In the genomic region with DNA sequence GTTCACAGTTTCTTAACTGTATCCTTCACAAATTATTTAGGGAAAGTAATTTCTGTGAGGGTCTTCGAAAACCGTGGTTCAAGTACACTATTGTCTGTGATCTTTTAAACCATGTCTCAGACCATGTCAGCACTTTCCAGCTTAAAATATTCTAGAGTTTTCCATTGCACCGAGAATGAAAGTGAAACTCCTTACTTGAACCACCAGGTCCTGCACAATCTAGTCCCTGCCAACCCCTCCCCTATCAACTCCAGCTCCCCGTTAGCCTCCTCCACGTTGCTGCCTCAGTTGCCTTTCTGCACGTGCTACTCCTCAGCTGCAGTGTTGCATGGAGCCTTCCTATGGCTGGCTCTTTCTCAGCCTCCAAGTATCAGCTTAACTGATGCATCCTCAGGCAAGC, we compare ENCODE assay signal across 21 cellular contexts. TPM values are rescaled to one million over a fixed set of nuclear protein-coding genes. Genes with fewer than 3 reads are reported as not detected.
DNase-seq lines count a peak whose midpoint lies in the region; ATAC-seq and TF ChIP-seq lines count a peak whose summit lies in the region.
"Had no signal": no experiment of that assay in that cellular context is flagged by ENCODE, and none has a peak within 500 bp of the region (broad histone marks: within the 10 kb centered on the region; RNA-seq: fewer than 3 reads in every experiment).

No MANE protein-coding gene starts in this region.

- H3K4me3 ChIP-seq in left ventricle myocardium inferior = peak overlapping the region; percentile 53
- H3K4me3 ChIP-seq in right atrium auricular region = peak overlapping the region in 1 of 2 donors; percentile 29
- H3K4me3 ChIP-seq in adipocyte (ENCODE audit: low read length) = peak overlapping the region; percentile 58
- H3K4me3 ChIP-seq in mucosa of rectum (ENCODE audit: low read length in 2 of 2) = peak overlapping the region; percentile 1 to 30
- H3K4me3 ChIP-seq in upper lobe of right lung = peak overlapping the region; percentile 22
- H3K4me3 ChIP-seq: adrenal gland; BLaER1 treated with 17β-estradiol and CSF1 and Interleukin-3, amounts not matched to agents 10 nM and 100 nM had no signal

- H3K4me1 ChIP-seq in left ventricle myocardium inferior = peaks cover 34% of the 10 kb centered on the region
- peaks cover 0 to 19% of the 10 kb centered on the region in 2 donors for H3K4me1 ChIP-seq in right atrium auricular region
- H3K4me1 ChIP-seq in adipocyte (ENCODE audit: control insufficient read depth, insufficient read depth, low read length) = peaks cover 10% of the 10 kb centered on the region
- H3K4me1 ChIP-seq in mucosa of rectum (ENCODE audit: control insufficient read depth in 2 of 2, insufficient read depth in 2 of 2, low read length in 2 of 2) = no peaks in the 10 kb centered on the region
- peaks cover 3% of the 10 kb centered on the region for H3K4me1 ChIP-seq in upper lobe of right lung
- H3K4me1 ChIP-seq: BLaER1 treated with 17β-estradiol and CSF1 and Interleukin-3, amounts not matched to agents 10 nM and 100 nM had no signal

- H3K27ac ChIP-seq in left ventricle myocardium inferior (replicated peaks) = peak overlapping the region; percentile 50
- H3K27ac ChIP-seq in right atrium auricular region = no peak overlapping the region
- H3K27ac ChIP-seq in mucosa of rectum (ENCODE audit: low read depth in 2 of 2, low read length in 2 of 2) = no peak overlapping the region
- no peak overlapping the region for H3K27ac ChIP-seq in upper lobe of right lung
- H3K27ac ChIP-seq: adrenal gland; BLaER1 treated with 17β-estradiol and CSF1 and Interleukin-3, amounts not matched to agents 10 nM and 100 nM; foreskin keratinocyte had no signal

- no peak for TF ChIP-seq CTCF in left ventricle myocardium inferior (IDR thresholded peaks at IDR 0.05; ENCODE audit: borderline replicate concordance)
- no peak for TF ChIP-seq CTCF in right atrium auricular region (IDR thresholded peaks at IDR 0.05)
- no peak for TF ChIP-seq CTCF in upper lobe of right lung (IDR thresholded peaks at IDR 0.05)

- H3K9ac ChIP-seq in adipocyte (ENCODE audit: low read length) (no peak overlapping the region), mucosa of rectum (ENCODE audit: low read depth in 1 of 2, low read length in 2 of 2) (no peak overlapping the region)
- H3K9ac ChIP-seq: BLaER1 treated with 17β-estradiol and CSF1 and Interleukin-3, amounts not matched to agents 10 nM and 100 nM had no signal

- H3K36me3 ChIP-seq in left ventricle myocardium inferior = no peaks in the 10 kb centered on the region
- H3K36me3 ChIP-seq in right atrium auricular region = no peaks in the 10 kb centered on the region
- H3K36me3 ChIP-seq in adipocyte (ENCODE audit: control insufficient read depth, insufficient read depth, low read length, severe bottlenecking) = no peaks in the 10 kb centered on the region
- no peaks in the 10 kb centered on the region for H3K36me3 ChIP-seq in mucosa of rectum (ENCODE audit: control insufficient read depth in 2 of 2, insufficient read depth in 2 of 2, low read length in 2 of 2)
- no peaks in the 10 kb centered on the region for H3K36me3 ChIP-seq in upper lobe of right lung
- H3K36me3 ChIP-seq: adrenal gland; BLaER1 treated with 17β-estradiol and CSF1 and Interleukin-3, amounts not matched to agents 10 nM and 100 nM had no signal

- DNase-seq in left ventricle myocardium inferior (no peak), right atrium auricular region (ENCODE audit: low spot score) (no peak), adipocyte (ENCODE audit: low read depth) (no peak), upper lobe of right lung (no peak), mucosa of gallbladder (ENCODE audit: low spot score) (no peak), NCI-H345 (lab: John Stamatoyannopoulos, UW) (no peak)
- no peak for DNase-seq in central memory CD4-positive, alpha-beta T cell
- DNase-seq: ACHN; activated gamma-delta T cell; adrenal gland; foreskin keratinocyte; HCEC 1CT; hypothalamus; islet precursor cell; NCI-H1417; NCI-H2171; NCI-H774; stimulated activated CD4-positive, alpha-beta T cell treated with anti-CD3 and anti-CD28 coated beads, Interleukin-4, amount 100 ng/mL, for 24 hours had no signal

- ATAC-seq in upper lobe of right lung = no peak
- ATAC-seq: foreskin keratinocyte; natural killer cell treated with Interleukin-12 subunit alpha and Interleukin-12 subunit beta and Interleukin-15 and Interleukin-18, amount 100 ng/mL, for 72 hours had no signal

- intact Hi-C loops in left ventricle myocardium inferior (cut with micrococcal nuclease) (no loop called here), upper lobe of right lung (cut with DNase I) (no loop called here)

- no peaks in the 10 kb centered on the region for H3K9me3 ChIP-seq in left ventricle myocardium inferior (replicated peaks)
- no peaks in the 10 kb centered on the region for H3K9me3 ChIP-seq in right atrium auricular region
- no peaks in the 10 kb centered on the region for H3K9me3 ChIP-seq in adipocyte (ENCODE audit: control insufficient read depth, low read length)
- no peaks in the 10 kb centered on the region for H3K9me3 ChIP-seq in mucosa of rectum (ENCODE audit: control insufficient read depth in 2 of 2, low read length in 2 of 2)
- H3K9me3 ChIP-seq in upper lobe of right lung = no peaks in the 10 kb centered on the region
- H3K9me3 ChIP-seq: adrenal gland; BLaER1 treated with 17β-estradiol and CSF1 and Interleukin-3, amounts not matched to agents 10 nM and 100 nM had no signal

- H3K27me3 ChIP-seq in left ventricle myocardium inferior (ENCODE audit: low read depth) (no peaks in the 10 kb centered on the region), right atrium auricular region (no peaks in the 10 kb centered on the region), adipocyte (replicated peaks; ENCODE audit: control insufficient read depth, insufficient read depth, low read length) (no peaks in the 10 kb centered on the region), mucosa of rectum (ENCODE audit: control insufficient read depth in 2 of 2, insufficient read depth in 2 of 2, low read length in 2 of 2) (no peaks in the 10 kb centered on the region), upper lobe of right lung (no peaks in the 10 kb centered on the region)
- H3K27me3 ChIP-seq: adrenal gland; BLaER1 treated with 17β-estradiol and CSF1 and Interleukin-3, amounts not matched to agents 10 nM and 100 nM; foreskin keratinocyte had no signal

RNA-seq across cellular contexts. Expression of gene STARD13, which starts 7.2 kb away (rescaled TPM):
- 29.9 TPM for total RNA-seq in left ventricle myocardium inferior
- total RNA-seq in right atrium auricular region = 10 to 100 TPM; 21.6 to 23.3 TPM
- 60.4 TPM for total RNA-seq in upper lobe of right lung
- 36.1 TPM for total RNA-seq in mucosa of gallbladder
